In genomic region chr16:26963109-26963508, GRCh38 we compare ENCODE assay signal across 1 cellular context.
TF ChIP-seq lines count a peak whose summit lies in the region.

No MANE protein-coding gene starts in this region.

TF ChIP-seq in K562, 482 proteins besides CTCF, POLR2A, EP300 and RAD21 (continued from another document):
- no peak for TF ChIP-seq ZBTB9 (CRISPR knock-in tag; IDR thresholded peaks at IDR 0.05)
- no peak for TF ChIP-seq ZNF668 (CRISPR knock-in tag; IDR thresholded peaks at IDR 0.05)
- TF ChIP-seq ZNF696 (CRISPR knock-in tag; conservative IDR thresholded peaks at IDR 0.05), result no peak
- no peak for TF ChIP-seq ZNF644 (tag; IDR thresholded peaks at IDR 0.05; ENCODE audit: low read depth)
- no peak for TF ChIP-seq DPF2 (IDR thresholded peaks at IDR 0.05)
- TF ChIP-seq, protein P1, sequence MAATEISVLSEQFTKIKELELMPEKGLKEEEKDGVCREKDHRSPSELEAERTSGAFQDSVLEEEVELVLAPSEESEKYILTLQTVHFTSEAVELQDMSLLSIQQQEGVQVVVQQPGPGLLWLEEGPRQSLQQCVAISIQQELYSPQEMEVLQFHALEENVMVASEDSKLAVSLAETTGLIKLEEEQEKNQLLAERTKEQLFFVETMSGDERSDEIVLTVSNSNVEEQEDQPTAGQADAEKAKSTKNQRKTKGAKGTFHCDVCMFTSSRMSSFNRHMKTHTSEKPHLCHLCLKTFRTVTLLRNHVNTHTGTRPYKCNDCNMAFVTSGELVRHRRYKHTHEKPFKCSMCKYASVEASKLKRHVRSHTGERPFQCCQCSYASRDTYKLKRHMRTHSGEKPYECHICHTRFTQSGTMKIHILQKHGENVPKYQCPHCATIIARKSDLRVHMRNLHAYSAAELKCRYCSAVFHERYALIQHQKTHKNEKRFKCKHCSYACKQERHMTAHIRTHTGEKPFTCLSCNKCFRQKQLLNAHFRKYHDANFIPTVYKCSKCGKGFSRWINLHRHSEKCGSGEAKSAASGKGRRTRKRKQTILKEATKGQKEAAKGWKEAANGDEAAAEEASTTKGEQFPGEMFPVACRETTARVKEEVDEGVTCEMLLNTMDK (IDR thresholded peaks at IDR 0.05; ENCODE audit: borderline replicate concordance, insufficient read depth, low read depth, low read length, poor library complexity, severe bottlenecking), result peak; percentile 55
- peak; percentile 58 for TF ChIP-seq CTBP1 (IDR thresholded peaks at IDR 0.05; ENCODE audit: borderline replicate concordance)
- no peak for TF ChIP-seq MEF2A (IDR thresholded peaks at IDR 0.05; ENCODE audit: control insufficient read depth, low read depth, low read length)
- TF ChIP-seq, protein P2, sequence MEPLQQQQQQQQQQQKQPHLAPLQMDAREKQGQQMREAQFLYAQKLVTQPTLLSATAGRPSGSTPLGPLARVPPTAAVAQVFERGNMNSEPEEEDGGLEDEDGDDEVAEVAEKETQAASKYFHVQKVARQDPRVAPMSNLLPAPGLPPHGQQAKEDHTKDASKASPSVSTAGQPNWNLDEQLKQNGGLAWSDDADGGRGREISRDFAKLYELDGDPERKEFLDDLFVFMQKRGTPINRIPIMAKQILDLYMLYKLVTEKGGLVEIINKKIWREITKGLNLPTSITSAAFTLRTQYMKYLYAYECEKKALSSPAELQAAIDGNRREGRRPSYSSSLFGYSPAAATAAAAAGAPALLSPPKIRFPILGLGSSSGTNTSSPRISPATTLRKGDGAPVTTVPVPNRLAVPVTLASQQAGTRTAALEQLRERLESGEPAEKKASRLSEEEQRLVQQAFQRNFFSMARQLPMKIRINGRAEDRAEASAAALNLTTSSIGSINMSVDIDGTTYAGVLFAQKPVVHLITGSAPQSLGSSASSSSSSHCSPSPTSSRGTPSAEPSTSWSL (CRISPR knock-in tag; IDR thresholded peaks at IDR 0.05; ENCODE audit: borderline replicate concordance), result no peak
- TF ChIP-seq NFRKB (IDR thresholded peaks at IDR 0.05; ENCODE audit: low read depth), result no peak
- no peak for TF ChIP-seq TCF3 (CRISPR knock-in tag; IDR thresholded peaks at IDR 0.05)
- no peak for TF ChIP-seq MXD1 (CRISPR knock-in tag; IDR thresholded peaks at IDR 0.05; ENCODE audit: borderline replicate concordance, poor library complexity, severe bottlenecking)
- no peak for TF ChIP-seq COPS2 (conservative IDR thresholded peaks at IDR 0.05)
- TF ChIP-seq PML (IDR thresholded peaks at IDR 0.05; ENCODE audit: low read length), result no peak
- TF ChIP-seq, protein P3, sequence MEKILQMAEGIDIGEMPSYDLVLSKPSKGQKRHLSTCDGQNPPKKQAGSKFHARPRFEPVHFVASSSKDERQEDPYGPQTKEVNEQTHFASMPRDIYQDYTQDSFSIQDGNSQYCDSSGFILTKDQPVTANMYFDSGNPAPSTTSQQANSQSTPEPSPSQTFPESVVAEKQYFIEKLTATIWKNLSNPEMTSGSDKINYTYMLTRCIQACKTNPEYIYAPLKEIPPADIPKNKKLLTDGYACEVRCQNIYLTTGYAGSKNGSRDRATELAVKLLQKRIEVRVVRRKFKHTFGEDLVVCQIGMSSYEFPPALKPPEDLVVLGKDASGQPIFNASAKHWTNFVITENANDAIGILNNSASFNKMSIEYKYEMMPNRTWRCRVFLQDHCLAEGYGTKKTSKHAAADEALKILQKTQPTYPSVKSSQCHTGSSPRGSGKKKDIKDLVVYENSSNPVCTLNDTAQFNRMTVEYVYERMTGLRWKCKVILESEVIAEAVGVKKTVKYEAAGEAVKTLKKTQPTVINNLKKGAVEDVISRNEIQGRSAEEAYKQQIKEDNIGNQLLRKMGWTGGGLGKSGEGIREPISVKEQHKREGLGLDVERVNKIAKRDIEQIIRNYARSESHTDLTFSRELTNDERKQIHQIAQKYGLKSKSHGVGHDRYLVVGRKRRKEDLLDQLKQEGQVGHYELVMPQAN (IDR thresholded peaks at IDR 0.05; ENCODE audit: borderline replicate concordance), result no peak
- TF ChIP-seq MIER1 (IDR thresholded peaks at IDR 0.05; ENCODE audit: low read depth), result no peak
- TF ChIP-seq, protein P4, sequence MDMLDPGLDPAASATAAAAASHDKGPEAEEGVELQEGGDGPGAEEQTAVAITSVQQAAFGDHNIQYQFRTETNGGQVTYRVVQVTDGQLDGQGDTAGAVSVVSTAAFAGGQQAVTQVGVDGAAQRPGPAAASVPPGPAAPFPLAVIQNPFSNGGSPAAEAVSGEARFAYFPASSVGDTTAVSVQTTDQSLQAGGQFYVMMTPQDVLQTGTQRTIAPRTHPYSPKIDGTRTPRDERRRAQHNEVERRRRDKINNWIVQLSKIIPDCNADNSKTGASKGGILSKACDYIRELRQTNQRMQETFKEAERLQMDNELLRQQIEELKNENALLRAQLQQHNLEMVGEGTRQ (CRISPR knock-in tag; IDR thresholded peaks at IDR 0.05), result peak; percentile 18; the same call in 1 of the 2 replicates
